ENCODE assay signal across 23 cellular contexts in genomic region chr6:47348316-47348863, GRCh38. TPM values are rescaled to one million over a fixed set of nuclear protein-coding genes. Genes with fewer than 3 reads are reported as not detected.
"Had no signal": no experiment of that assay in that cellular context is flagged by ENCODE, and none has a peak within 500 bp of the region (broad histone marks: within the 10 kb centered on the region; RNA-seq: fewer than 3 reads in every experiment).

No MANE protein-coding gene starts in this region.

- DNase-seq: dermis blood vessel endothelial cell; effector memory CD4-positive, alpha-beta T cell; foreskin keratinocyte; heart left ventricle; kidney; left lung; mesenchymal stem cell; naive thymus-derived CD4-positive, alpha-beta T cell; sigmoid colon; spleen; stimulated activated CD4-positive, alpha-beta T cell treated with anti-CD3 and anti-CD28 coated beads, Interleukin-4, amount 100 ng/mL, for 4 hours; stimulated activated naive CD8-positive, alpha-beta T cell treated with anti-CD3 and anti-CD28 coated beads, Interleukin-15, Interleukin-2, amounts not matched to agents 100 U/mL and 50 U/mL, for 24 hours; upper lobe of right lung; uterus had no signal

- H3K9ac ChIP-seq: neural progenitor cell, parathyroid adenoma had no signal

- ATAC-seq: foreskin keratinocyte; gastroesophageal sphincter; heart left ventricle; left lung; naive thymus-derived CD4-positive, alpha-beta T cell; stimulated activated memory B cell treated with anti-CD40 and anti-IgM and Interleukin-4, amounts not matched to agents 10 μg/mL and 1 μg/mL and 100 μg/mL, for 72 hours; stimulated activated naive CD8-positive, alpha-beta T cell treated with anti-CD3 and anti-CD28 coated beads, Interleukin-15, Interleukin-2, amounts not matched to agents 100 U/mL and 50 U/mL, for 24 hours; upper lobe of right lung had no signal

- H3K4me3 ChIP-seq: coronary artery, esophagus muscularis mucosa, gastroesophageal sphincter, heart left ventricle, hepatocyte, left lung, neural progenitor cell, sigmoid colon, spleen, thoracic aorta, tibial nerve, upper lobe of right lung, uterus had no signal

- H3K9me3 ChIP-seq: esophagus muscularis mucosa, gastroesophageal sphincter, left lung, sigmoid colon, spleen, thoracic aorta, tibial nerve, upper lobe of right lung, uterus had no signal

- H3K27ac ChIP-seq: coronary artery, esophagus muscularis mucosa, foreskin keratinocyte, gastroesophageal sphincter, heart left ventricle, hepatocyte, left lung, neural progenitor cell, parathyroid adenoma, sigmoid colon, spleen, thoracic aorta, tibial nerve, upper lobe of right lung, uterus had no signal

- H3K4me2 ChIP-seq: hepatocyte, neural progenitor cell had no signal

- H3K4me1 ChIP-seq: esophagus muscularis mucosa, foreskin keratinocyte, gastroesophageal sphincter, neural progenitor cell, sigmoid colon, tibial nerve, upper lobe of right lung had no signal

- H2AFZ ChIP-seq: hepatocyte, neural progenitor cell, parathyroid adenoma had no signal

- H3K36me3 ChIP-seq: esophagus muscularis mucosa, gastroesophageal sphincter, heart left ventricle, left lung, neural progenitor cell, sigmoid colon, spleen, thoracic aorta, tibial nerve, upper lobe of right lung, uterus had no signal

- H3K27me3 ChIP-seq: esophagus muscularis mucosa, heart left ventricle, hepatocyte, left lung, neural progenitor cell, sigmoid colon, spleen, tibial nerve, upper lobe of right lung, uterus had no signal

RNA-seq across cellular contexts. Expression of gene TNFRSF21, which starts 38.7 kb away (rescaled TPM):
- polyA plus RNA-seq: naive thymus-derived CD4-positive, alpha-beta T cell had no signal
